9 cellular contexts compared by ENCODE assay signal in genomic region chr3:42148982-42149432, GRCh38. TPM values are rescaled to one million over a fixed set of nuclear protein-coding genes. Genes with fewer than 3 reads are reported as not detected.
DNase-seq lines count a peak whose midpoint lies in the region; ATAC-seq and TF ChIP-seq lines count a peak whose summit lies in the region.
"Had no signal": no experiment of that assay in that cellular context is flagged by ENCODE, and none has a peak within 500 bp of the region (broad histone marks: within the 10 kb centered on the region; RNA-seq: fewer than 3 reads in every experiment).

No MANE protein-coding gene starts in this region.

- peak in 13 of 14 donors; percentile 15 to 97 (median 82) for DNase-seq in C1 segment of cervical spinal cord (lab: John Stamatoyannopoulos, UW)
- DNase-seq in foreskin fibroblast = peak; percentile 80 to 92
- peak; percentile 13 to 98 (median 88) for DNase-seq in nucleus accumbens (lab: John Stamatoyannopoulos, UW)
- no peak for DNase-seq in NAMALWA (ENCODE audit: low spot score)
- no peak for DNase-seq in activated CD4-positive, alpha-beta T cell treated with anti-CD3 and anti-CD28 coated beads for 1 hour
- no peak for DNase-seq in central memory CD4-positive, alpha-beta T cell

- no peak for TF ChIP-seq CTCF in foreskin fibroblast (IDR thresholded peaks at IDR 0.05; ENCODE audit: low read depth, low read length)

- H3K4me3 ChIP-seq in foreskin fibroblast (ENCODE audit: low read depth in 1 of 2, low read length in 2 of 2) = no peak overlapping the region
- H3K4me3 ChIP-seq: lung had no signal

- ATAC-seq in HG02852 (IDR thresholded peaks at IDR 0.05; ENCODE audit: unreplicated experiment) = no peak

TF ChIP-seq in PFSK-1, 5 proteins besides CTCF, POLR2A, EP300 and RAD21:
- TF ChIP-seq SIN3A (IDR thresholded peaks at IDR 0.05; ENCODE audit: borderline replicate concordance, insufficient read depth, low read length) (no peak), REST (IDR thresholded peaks at IDR 0.05; ENCODE audit: insufficient read depth in 1 of 2, low read depth in 2 of 2, low read length in 2 of 2) (peak; percentile 76 to 78)

RNA-seq across cellular contexts. Expression of gene TRAK1, which starts 57.9 kb away (rescaled TPM):
- polyA plus RNA-seq in PFSK-1 (2012; ENCODE audit: insufficient read length, low read depth) = 17.9 TPM

Comparison
In these comparisons a context has a peak if more than half of its experiments do, and no peak if none do; other contexts are left out.
1. DNase-seq: peak in C1 segment of cervical spinal cord (13 of 14), foreskin fibroblast (2 of 2) and nucleus accumbens (56 of 56); none in NAMALWA (single experiment), activated CD4-positive, alpha-beta T cell treated with anti-CD3 and anti-CD28 coated beads for 1 hour (single experiment) and central memory CD4-positive, alpha-beta T cell (single experiment).